Comparison of ENCODE assay signal across 13 cellular contexts in genomic region chr21:21210552-21210951, GRCh38.
"Had no signal": no experiment of that assay in that cellular context is flagged by ENCODE, and none has a peak within 500 bp of the region (broad histone marks: within the 10 kb centered on the region; RNA-seq: fewer than 3 reads in every experiment).

No MANE protein-coding gene starts in this region.

- H3K4me3 ChIP-seq: lung, mucosa of descending colon, smooth muscle cell had no signal

- DNase-seq: effector memory CD4-positive, alpha-beta T cell; glutamatergic neuron; left cardiac atrium; left ventricle myocardium superior; mucosa of descending colon; naive thymus-derived CD8-positive, alpha-beta T cell; posterior cingulate gyrus; right cardiac atrium; stimulated activated CD4-positive, alpha-beta T cell treated with anti-CD3 and anti-CD28 coated beads, Interleukin-2, amount 100 ng/mL, for 48 hours; stimulated activated naive CD4-positive, alpha-beta T cell treated with Interleukin-2 at 50 U/mL for 16 hours had no signal

- ATAC-seq: esophagus mucosa; left cardiac atrium; left ventricle myocardium superior; mucosa of descending colon; naive thymus-derived CD8-positive, alpha-beta T cell; right cardiac atrium had no signal
